ENCODE assay signal across 8 cellular contexts in the genomic region with DNA sequence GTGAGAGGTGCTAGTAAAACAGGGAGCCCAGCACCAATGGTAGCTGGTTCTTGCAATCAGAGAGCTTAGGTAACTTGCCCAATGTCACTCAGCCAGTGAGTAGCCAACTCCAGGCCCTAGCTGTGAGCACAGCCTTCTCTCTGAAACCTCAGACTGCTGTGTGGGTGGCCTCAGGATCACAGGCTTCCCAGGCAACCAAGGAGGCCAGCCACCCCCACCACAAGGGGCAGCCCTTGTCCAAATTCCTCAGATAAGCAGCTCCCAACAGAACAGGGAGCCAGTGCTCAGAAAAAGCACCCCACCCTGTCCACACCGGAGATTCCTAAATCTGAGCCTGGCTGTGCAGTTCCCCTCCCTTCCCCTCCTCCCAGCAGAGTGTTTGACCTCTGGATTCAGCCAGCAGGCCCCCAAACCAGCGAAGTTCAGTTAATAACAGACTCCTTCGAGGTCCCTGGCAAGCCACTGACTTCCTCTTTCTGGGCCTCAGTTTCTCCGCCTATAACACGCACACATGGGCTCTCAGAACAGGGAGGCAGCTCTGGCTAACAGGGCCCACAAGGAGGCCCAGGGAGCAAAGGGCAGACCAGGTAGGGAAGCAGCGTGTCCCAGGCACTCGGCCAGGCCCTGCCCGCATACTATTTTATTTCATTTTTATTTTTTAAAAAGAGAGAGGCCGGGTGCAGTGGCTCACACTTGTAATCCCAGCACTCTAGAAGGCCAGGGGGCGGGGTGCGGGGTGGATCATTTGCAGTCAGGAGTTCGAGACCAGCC.
DNase-seq lines count a peak whose midpoint lies in the region; ATAC-seq and TF ChIP-seq lines count a peak whose summit lies in the region.

No MANE protein-coding gene starts in this region.

- H3K4me1 ChIP-seq in subcutaneous abdominal adipose tissue (ENCODE audit: control insufficient read depth in 5 of 5, insufficient read depth in 5 of 5, low read length in 5 of 5), result peaks cover 12 to 77% (median 74%) of the 10 kb centered on the region in 5 donors

- DNase-seq in COLO829 (ENCODE audit: low spot score) (peak; percentile 40), astrocyte of the cerebellum (ENCODE audit: low read depth) (peak; percentile 48), kidney glomerular epithelial cell (lab: John Stamatoyannopoulos, UW) (peak; percentile 32), foreskin melanocyte (no peak), epidermal melanocyte (ENCODE audit: insufficient read length, low spot score) (no peak)

- H3K36me3 ChIP-seq in KOPT-K1 (ENCODE audit: insufficient read depth, low read length) (peaks cover 15% of the 10 kb centered on the region; the same call in 1 of the 2 replicates), subcutaneous abdominal adipose tissue (ENCODE audit: control insufficient read depth in 5 of 5, insufficient read depth in 5 of 5, low read length in 5 of 5) (no peaks in the 10 kb centered on the region)

- H3K27me3 ChIP-seq in subcutaneous abdominal adipose tissue (ENCODE audit: control insufficient read depth in 5 of 5, insufficient read depth in 4 of 5, low read length in 5 of 5), result no peaks in the 10 kb centered on the region

- no peak for ATAC-seq in GM21723 (IDR thresholded peaks at IDR 0.05; ENCODE audit: unreplicated experiment)

- in situ Hi-C loops in astrocyte of the cerebellum (cut with HindIII; ENCODE audit: low sequenced_read_pairs), result no loop called here

- no peak for TF ChIP-seq CTCF in astrocyte of the cerebellum (IDR thresholded peaks at IDR 0.05; ENCODE audit: low read depth, low read length, missing control alignments)

- H3K9ac ChIP-seq in subcutaneous abdominal adipose tissue (ENCODE audit: low read length in 5 of 5), result peak overlapping the region in 4 of 5 donors; percentile 11 to 59 (median 24)

- H3K27ac ChIP-seq in KOPT-K1 (ENCODE audit: low read depth, low read length, poor library complexity, severe bottlenecking) (peak overlapping the region; percentile 91), subcutaneous abdominal adipose tissue (ENCODE audit: low read depth, low read length) (no peak overlapping the region)

- H3K4me3 ChIP-seq in astrocyte of the cerebellum (ENCODE audit: low read depth, low read length), result peak overlapping the region; percentile 65
- peak overlapping the region in 2 of 5 donors; percentile 21 to 27 for H3K4me3 ChIP-seq in subcutaneous abdominal adipose tissue (ENCODE audit: low read depth in 1 of 5, low read length in 5 of 5)

- H3K9me3 ChIP-seq in KOPT-K1 (ENCODE audit: insufficient read depth, low read length, poor library complexity, severe bottlenecking), result no peaks in the 10 kb centered on the region
- no peaks in the 10 kb centered on the region for H3K9me3 ChIP-seq in subcutaneous abdominal adipose tissue (ENCODE audit: control insufficient read depth in 5 of 5, low read length in 5 of 5)

Comparison
In these comparisons a context has a peak if more than half of its experiments do, and no peak if none do; other contexts are left out.
1. DNase-seq: peak in COLO829 (single experiment), astrocyte of the cerebellum (single experiment) and kidney glomerular epithelial cell (single experiment); none in foreskin melanocyte (single experiment) and epidermal melanocyte (single experiment).